In the genomic region with DNA sequence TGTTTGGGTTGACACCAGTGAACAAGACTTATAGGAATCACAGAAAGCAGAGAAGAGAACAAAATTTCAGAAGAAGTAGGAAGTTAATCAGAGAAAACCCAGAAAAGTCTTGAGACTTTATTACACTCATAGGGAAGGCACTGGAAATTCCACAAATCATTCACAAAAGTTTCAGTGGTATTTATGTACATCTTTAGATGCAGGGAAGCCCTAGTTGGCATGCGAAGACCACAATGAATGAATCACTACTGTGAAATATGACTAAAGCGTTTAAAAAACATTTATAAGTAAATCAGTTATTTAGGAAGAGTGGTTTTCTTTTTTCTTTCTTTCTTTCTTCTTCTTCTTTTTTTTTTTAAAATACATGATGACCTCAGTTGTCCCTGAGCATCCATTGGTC, we compare ENCODE assay signal across 20 cellular contexts.
DNase-seq lines count a peak whose midpoint lies in the region; ATAC-seq, FAIRE-seq and TF ChIP-seq lines count a peak whose summit lies in the region.
"Had no signal": no experiment of that assay in that cellular context is flagged by ENCODE, and none has a peak within 500 bp of the region (broad histone marks: within the 10 kb centered on the region; RNA-seq: fewer than 3 reads in every experiment).

No MANE protein-coding gene starts in this region.

- WGBS in GM12878 (ENCODE audit: insufficient coverage, insufficient replicate concordance, low lambda C conversion rate, missing lambda C conversion rate), result 90% methylated on average over 2 of the region's 2 CpGs
- WGBS in endodermal cell (ENCODE audit: insufficient coverage in 1 of 2, insufficient read length in 1 of 2), 2 experiments, result 100% methylated on average over 1 of the region's 2 CpGs; no CpG with 5 or more reads in 1 of the 2 experiments

- peaks cover 11% of the 10 kb centered on the region for H3K4me1 Mint-ChIP-seq in stimulated activated naive CD8-positive, alpha-beta T cell treated with anti-CD3 and anti-CD28 coated beads, Interleukin-15, Interleukin-2, amounts not matched to agents 100 ng/mL and 50 ng/mL, for 24 hours (ENCODE audit: low read depth)
- peaks cover 17% of the 10 kb centered on the region for H3K4me1 Mint-ChIP-seq in chondrocyte (ENCODE audit: low read depth)
- no peaks in the 10 kb centered on the region for H3K4me1 Mint-ChIP-seq in endodermal cell
- H3K4me1 Mint-ChIP-seq: activated naive CD8-positive, alpha-beta T cell treated with anti-CD3 and anti-CD28 coated beads, Interleukin-2, amount 10 ng/mL, durations not matched to agents 7 days and 5 days; naive B cell had no signal

- H2AFZ ChIP-seq in GM12878 (ENCODE audit: control insufficient read depth, low read depth, low read length), result no peak overlapping the region

- peak; percentile 77 for ATAC-seq in HG03442 (IDR thresholded peaks at IDR 0.05; ENCODE audit: unreplicated experiment)
- ATAC-seq in GM12878, result no peak
- ATAC-seq: gastroesophageal sphincter, HepG2 had no signal

- no peak for TF ChIP-seq EP300 in GM12878 (IDR thresholded peaks at IDR 0.05; ENCODE audit: borderline replicate concordance in 1 of 2, control insufficient read depth in 1 of 2, low read depth in 2 of 2, low read length in 2 of 2)

- H3K36me3 ChIP-seq in GM12878 (ENCODE audit: control insufficient read depth in 2 of 2, insufficient read depth in 2 of 2, low read length in 1 of 2) (no peaks in the 10 kb centered on the region), endodermal cell (ENCODE audit: control insufficient read depth, insufficient read depth, low read length) (no peaks in the 10 kb centered on the region)
- H3K36me3 ChIP-seq: BE2C, gastroesophageal sphincter had no signal

- no peaks in the 10 kb centered on the region for H3K79me2 ChIP-seq in GM12878 (ENCODE audit: control insufficient read depth, insufficient read depth, low read length)

- H3K9me3 Mint-ChIP-seq in stimulated activated naive CD8-positive, alpha-beta T cell treated with anti-CD3 and anti-CD28 coated beads, Interleukin-15, Interleukin-2, amounts not matched to agents 100 ng/mL and 50 ng/mL, for 24 hours, result peaks cover 6% of the 10 kb centered on the region
- H3K9me3 Mint-ChIP-seq in chondrocyte (ENCODE audit: low read depth), result no peaks in the 10 kb centered on the region
- H3K9me3 Mint-ChIP-seq in endodermal cell, result peaks cover 3% of the 10 kb centered on the region

- H3K27ac ChIP-seq in GM12878 (ENCODE audit: control insufficient read depth, insufficient read depth) (no peak overlapping the region), endodermal cell (ENCODE audit: low read depth, low read length) (no peak overlapping the region)
- H3K27ac ChIP-seq: gastroesophageal sphincter had no signal

- FAIRE-seq in GM12878 (lab: Jason Lieb, UNC), result no peak
- FAIRE-seq: HepG2 had no signal

- no peak for TF ChIP-seq POLR2A in GM12878 (IDR thresholded peaks at IDR 0.05; ENCODE audit: low read depth, low read length)

- SMC1A ChIA-PET in GM12878 (lab: Charles Lee; ENCODE audit: uncharacterized antibody, unreplicated experiment), result no interaction called here

- H3K27me3 ChIP-seq in GM12878 (replicated peaks in 1 of 2; ENCODE audit: control insufficient read depth in 2 of 2, insufficient read depth in 2 of 2, low read length in 1 of 2) (no peaks in the 10 kb centered on the region), endodermal cell (ENCODE audit: control insufficient read depth, insufficient read depth, low read length, poor library complexity, severe bottlenecking) (no peaks in the 10 kb centered on the region)
- H3K27me3 ChIP-seq: BE2C, gastroesophageal sphincter had no signal

- H3K9ac ChIP-seq in GM12878 (ENCODE audit: control insufficient read depth, insufficient read depth, low read length) (no peak overlapping the region), endodermal cell (ENCODE audit: extremely low read depth, low read length, poor library complexity, severe bottlenecking) (no peak overlapping the region)

- CTCF ChIA-PET in GM12878 (lab: Yijun Ruan, JAX), result no interaction called here

- no peak overlapping the region for H3K4me3 ChIP-seq in GM12878
- no peak overlapping the region for H3K4me3 ChIP-seq in endodermal cell (ENCODE audit: low read length)
- H3K4me3 ChIP-seq: gastroesophageal sphincter had no signal

- no peak for TF ChIP-seq RAD21 in GM12878 (IDR thresholded peaks at IDR 0.05; ENCODE audit: insufficient read depth, low read depth, low read length)

- intact Hi-C loops in GM12878 (cut with micrococcal nuclease; ENCODE audit: unreplicated experiment), result no loop called here

- H3K36me3 Mint-ChIP-seq in stimulated activated naive CD8-positive, alpha-beta T cell treated with anti-CD3 and anti-CD28 coated beads, Interleukin-15, Interleukin-2, amounts not matched to agents 100 ng/mL and 50 ng/mL, for 24 hours (ENCODE audit: low read depth), result peaks cover 5% of the 10 kb centered on the region
- H3K36me3 Mint-ChIP-seq in chondrocyte (ENCODE audit: low read depth), result no peaks in the 10 kb centered on the region
- H3K36me3 Mint-ChIP-seq in endodermal cell (ENCODE audit: low read depth), result peaks cover 6% of the 10 kb centered on the region
- H3K36me3 Mint-ChIP-seq: activated naive CD8-positive, alpha-beta T cell treated with anti-CD3 and anti-CD28 coated beads, Interleukin-2, amount 10 ng/mL, durations not matched to agents 7 days and 5 days had no signal

- RAD21 ChIA-PET in GM12878 (lab: Charles Lee; ENCODE audit: unreplicated experiment), result no interaction called here

- POLR2A ChIA-PET in GM12878 (lab: Charles Lee), result no interaction called here

- DNase-seq in stimulated activated CD4-positive, alpha-beta T cell treated with anti-CD3 and anti-CD28 coated beads, Interleukin-15, amount 100 ng/mL, for 24 hours, result peak; percentile 17
- DNase-seq in stimulated activated CD4-positive, alpha-beta T cell treated with anti-CD3 and anti-CD28 coated beads, Interleukin-2, amount 100 ng/mL, for 48 hours, result no peak
- DNase-seq in GM12878 (ENCODE audit: low read depth, low spot score), result no peak
- no peak for DNase-seq in chondrocyte (ENCODE audit: low spot score)
- DNase-seq in activated CD8-positive, alpha-beta memory T cell treated with anti-CD3 and anti-CD28 coated beads, Interleukin-2, amount 50 U/mL, for 48 hours, result no peak
- no peak for DNase-seq in endodermal cell
- DNase-seq: activated CD4-positive, alpha-beta T cell treated with anti-CD3 and anti-CD28 coated beads for 4 hours; activated naive CD8-positive, alpha-beta T cell treated with anti-CD3 and anti-CD28 coated beads, Interleukin-2, amount 10 ng/mL, durations not matched to agents 7 days and 5 days; BE2C; DMS79 treated with DMSO at 0.1 percent for 48 hours; H7; naive B cell; NCI-H1092 treated with DMSO at 0.1 percent for 48 hours; NCI-H345; OCI-M1; T-helper 1 cell had no signal

- H3K4me1 ChIP-seq in GM12878 (ENCODE audit: control insufficient read depth, insufficient read depth, low read length), result no peaks in the 10 kb centered on the region
- H3K4me1 ChIP-seq in endodermal cell (ENCODE audit: control insufficient read depth, insufficient read depth, low read length), result no peaks in the 10 kb centered on the region
- H3K4me1 ChIP-seq: BE2C had no signal

- no peaks in the 10 kb centered on the region for H4K20me1 ChIP-seq in GM12878 (ENCODE audit: control insufficient read depth, insufficient read depth)

- in situ Hi-C loops in GM12878 (cut with MboI), result no loop called here

- no peak overlapping the region for H3K4me2 ChIP-seq in GM12878 (ENCODE audit: control insufficient read depth, insufficient read depth)

- BruUV-seq in GM12878 (replicated peaks; lab: Mats Ljungman, UMichigan), result no TSS peak

- H3K9me3 ChIP-seq in GM12878 (replicated peaks; ENCODE audit: control insufficient read depth, insufficient read depth, low read length), result no peaks in the 10 kb centered on the region
- H3K9me3 ChIP-seq in endodermal cell (ENCODE audit: control insufficient read depth, low read length), result no peaks in the 10 kb centered on the region
- H3K9me3 ChIP-seq: BE2C, gastroesophageal sphincter had no signal

- TF ChIP-seq CTCF in GM12878 (IDR thresholded peaks at IDR 0.05 in 2 of 3, conservative IDR thresholded peaks at IDR 0.05 in 1 of 3; ENCODE audit: control insufficient read depth in 2 of 3, extremely low read depth in 1 of 3, insufficient read depth in 1 of 3, low read depth in 3 of 3, low read length in 3 of 3), result no peak
- no peak for TF ChIP-seq CTCF in chondrocyte (IDR thresholded peaks at IDR 0.05)
- TF ChIP-seq CTCF in endodermal cell (conservative IDR thresholded peaks at IDR 0.05), result no peak

- no peaks in the 10 kb centered on the region for H3K27me3 Mint-ChIP-seq in stimulated activated naive CD8-positive, alpha-beta T cell treated with anti-CD3 and anti-CD28 coated beads, Interleukin-15, Interleukin-2, amounts not matched to agents 100 ng/mL and 50 ng/mL, for 24 hours
- no peaks in the 10 kb centered on the region for H3K27me3 Mint-ChIP-seq in chondrocyte (ENCODE audit: low read depth)
- no peaks in the 10 kb centered on the region for H3K27me3 Mint-ChIP-seq in endodermal cell (ENCODE audit: insufficient read depth)
- H3K27me3 Mint-ChIP-seq: activated naive CD8-positive, alpha-beta T cell treated with anti-CD3 and anti-CD28 coated beads, Interleukin-2, amount 10 ng/mL, durations not matched to agents 7 days and 5 days; naive B cell had no signal

- H3K27ac Mint-ChIP-seq in stimulated activated naive CD8-positive, alpha-beta T cell treated with anti-CD3 and anti-CD28 coated beads, Interleukin-15, Interleukin-2, amounts not matched to agents 100 ng/mL and 50 ng/mL, for 24 hours, result peak overlapping the region; percentile 53
- H3K27ac Mint-ChIP-seq in chondrocyte (ENCODE audit: unreplicated experiment) (no peak overlapping the region), endodermal cell (no peak overlapping the region)
- H3K27ac Mint-ChIP-seq: activated naive CD8-positive, alpha-beta T cell treated with anti-CD3 and anti-CD28 coated beads, Interleukin-2, amount 10 ng/mL, durations not matched to agents 7 days and 5 days; naive B cell had no signal

- H3K4me3 Mint-ChIP-seq in stimulated activated naive CD8-positive, alpha-beta T cell treated with anti-CD3 and anti-CD28 coated beads, Interleukin-15, Interleukin-2, amounts not matched to agents 100 ng/mL and 50 ng/mL, for 24 hours, result no peak overlapping the region
- H3K4me3 Mint-ChIP-seq in chondrocyte (ENCODE audit: unreplicated experiment) (no peak overlapping the region), endodermal cell (no peak overlapping the region)
- H3K4me3 Mint-ChIP-seq: activated naive CD8-positive, alpha-beta T cell treated with anti-CD3 and anti-CD28 coated beads, Interleukin-2, amount 10 ng/mL, durations not matched to agents 7 days and 5 days; naive B cell had no signal

TF ChIP-seq in GM12878, 131 proteins besides CTCF, POLR2A, EP300 and RAD21 (continues in another document):
- TF ChIP-seq LARP7 (IDR thresholded peaks at IDR 0.05) (no peak), HDAC6 (IDR thresholded peaks at IDR 0.05; ENCODE audit: unreplicated experiment) (no peak), EGR1 (IDR thresholded peaks at IDR 0.05; ENCODE audit: borderline replicate concordance in 1 of 2, low read depth in 2 of 2, low read length in 2 of 2) (no peak), ZBED1 (IDR thresholded peaks at IDR 0.05; ENCODE audit: borderline replicate concordance) (no peak), FOXK2 (IDR thresholded peaks at IDR 0.05) (no peak), ZNF207 (IDR thresholded peaks at IDR 0.05; ENCODE audit: borderline replicate concordance) (no peak), IKZF2 (IDR thresholded peaks at IDR 0.05) (no peak), ZNF24 (IDR thresholded peaks at IDR 0.05) (no peak)
